In genomic region chrX:140918398-140919043, GRCh38 we compare ENCODE assay signal across 1 cellular context.
A peak's percentile ranks its signal among the peaks of the same experiment; 100 is the strongest.
TF ChIP-seq lines count a peak whose summit lies in the region.

No MANE protein-coding gene starts in this region.

TF ChIP-seq in H1, 55 proteins besides CTCF, POLR2A, EP300 and RAD21 (continued from another document):
- TF ChIP-seq BRCA1 (IDR thresholded peaks at IDR 0.05; ENCODE audit: low read depth, low read length), result no peak
- TF ChIP-seq TEAD4 (IDR thresholded peaks at IDR 0.05; ENCODE audit: low read depth, low read length), result no peak
- TF ChIP-seq KDM1A (IDR thresholded peaks at IDR 0.05; ENCODE audit: borderline replicate concordance, low read length), result no peak
- 0 out of 2 replicates have a peak, but pooled peaks have one; percentile 49 for TF ChIP-seq RXRA (IDR thresholded peaks at IDR 0.05; ENCODE audit: insufficient read depth, low read depth, low read length)
- TF ChIP-seq ZNF274 (IDR thresholded peaks at IDR 0.05; ENCODE audit: borderline replicate concordance, extremely low read depth, low read length), result no peak
- TF ChIP-seq GABPA (IDR thresholded peaks at IDR 0.05; ENCODE audit: borderline replicate concordance, insufficient read depth, low read length), result no peak
- TF ChIP-seq JUN (IDR thresholded peaks at IDR 0.05; ENCODE audit: low read depth, low read length), result no peak
- TF ChIP-seq YY1 (IDR thresholded peaks at IDR 0.05; ENCODE audit: low read depth, low read length), result peak; percentile 62; the same call in 1 of the 2 replicates
- 0 out of 2 replicates have a peak, but pooled peaks have one; percentile 45 for TF ChIP-seq SP1 (IDR thresholded peaks at IDR 0.05; ENCODE audit: low read depth, low read length)
- no peak for TF ChIP-seq SUZ12 (IDR thresholded peaks at IDR 0.05; ENCODE audit: low read length)
- TF ChIP-seq SIRT6 (IDR thresholded peaks at IDR 0.05; ENCODE audit: low read length), result no peak
- TF ChIP-seq POU5F1 (IDR thresholded peaks at IDR 0.05; ENCODE audit: low read depth, low read length), result no peak
- TF ChIP-seq, protein P1, sequence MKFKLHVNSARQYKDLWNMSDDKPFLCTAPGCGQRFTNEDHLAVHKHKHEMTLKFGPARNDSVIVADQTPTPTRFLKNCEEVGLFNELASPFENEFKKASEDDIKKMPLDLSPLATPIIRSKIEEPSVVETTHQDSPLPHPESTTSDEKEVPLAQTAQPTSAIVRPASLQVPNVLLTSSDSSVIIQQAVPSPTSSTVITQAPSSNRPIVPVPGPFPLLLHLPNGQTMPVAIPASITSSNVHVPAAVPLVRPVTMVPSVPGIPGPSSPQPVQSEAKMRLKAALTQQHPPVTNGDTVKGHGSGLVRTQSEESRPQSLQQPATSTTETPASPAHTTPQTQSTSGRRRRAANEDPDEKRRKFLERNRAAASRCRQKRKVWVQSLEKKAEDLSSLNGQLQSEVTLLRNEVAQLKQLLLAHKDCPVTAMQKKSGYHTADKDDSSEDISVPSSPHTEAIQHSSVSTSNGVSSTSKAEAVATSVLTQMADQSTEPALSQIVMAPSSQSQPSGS (IDR thresholded peaks at IDR 0.05; ENCODE audit: low read length), result no peak
- TF ChIP-seq CHD2 (IDR thresholded peaks at IDR 0.05; ENCODE audit: low read length), result no peak
- TF ChIP-seq TAF1 (IDR thresholded peaks at IDR 0.05; ENCODE audit: low read depth, low read length), result no peak
